In genomic region chr1:151281969-151282882, GRCh38 we compare ENCODE assay signal across 8 cellular contexts. TPM values are rescaled to one million over a fixed set of nuclear protein-coding genes. Genes with fewer than 3 reads are reported as not detected.
DNase-seq lines count a peak whose midpoint lies in the region; TF ChIP-seq lines count a peak whose summit lies in the region.

ZNF687 (plus strand) TSS chr1:151282299; CDS start chr1:151286292, 3,993 bp downstream.

- no peaks in the 10 kb centered on the region for H3K9me3 ChIP-seq in HAP-1
- no peaks in the 10 kb centered on the region for H3K9me3 ChIP-seq in MM.1S (replicated peaks; ENCODE audit: insufficient read depth, low read length)

- peaks cover 17% of the 10 kb centered on the region for H3K4me1 Mint-ChIP-seq in nephron
- H3K4me1 Mint-ChIP-seq in stimulated activated naive CD8-positive, alpha-beta T cell treated with anti-CD3 and anti-CD28 coated beads, Interleukin-15, Interleukin-2, amounts not matched to agents 100 ng/mL and 50 ng/mL, for 24 hours (ENCODE audit: low read depth): peaks cover 48% of the 10 kb centered on the region

- no peaks in the 10 kb centered on the region for H3K9me2 ChIP-seq in MM.1S (replicated peaks; ENCODE audit: insufficient read depth, low read length)

- H3K27me3 ChIP-seq in HAP-1 (ENCODE audit: low read depth) (no peaks in the 10 kb centered on the region), MM.1S (replicated peaks; ENCODE audit: insufficient read depth, low read length) (no peaks in the 10 kb centered on the region)

- H3K79me2 ChIP-seq in MM.1S (ENCODE audit: low read length): peaks cover 33% of the 10 kb centered on the region

- H3K27ac Mint-ChIP-seq in nephron: peak within 1 kb of the TSS; percentile 98 to 100 (median 99)
- H3K27ac Mint-ChIP-seq in stimulated activated naive CD8-positive, alpha-beta T cell treated with anti-CD3 and anti-CD28 coated beads, Interleukin-15, Interleukin-2, amounts not matched to agents 100 ng/mL and 50 ng/mL, for 24 hours: peak within 1 kb of the TSS; percentile 99

- peak within 1 kb of the TSS; percentile 98 for H3K4me2 ChIP-seq in MM.1S (ENCODE audit: low read depth, low read length)

- peaks cover 16% of the 10 kb centered on the region for H3K36me3 Mint-ChIP-seq in nephron (ENCODE audit: low read depth)
- peaks cover 8% of the 10 kb centered on the region for H3K36me3 Mint-ChIP-seq in stimulated activated naive CD8-positive, alpha-beta T cell treated with anti-CD3 and anti-CD28 coated beads, Interleukin-15, Interleukin-2, amounts not matched to agents 100 ng/mL and 50 ng/mL, for 24 hours (ENCODE audit: low read depth)

- no peak for TF ChIP-seq CTCF in MM.1S (IDR thresholded peaks at IDR 0.05; ENCODE audit: low read length)
- no peak for TF ChIP-seq CTCF in fibroblast of the aortic adventitia (IDR thresholded peaks at IDR 0.05; ENCODE audit: insufficient read depth, low read length)
- no peak for TF ChIP-seq CTCF in nephron (IDR thresholded peaks at IDR 0.05; ENCODE audit: unreplicated experiment in 3 of 3)

- peaks cover 19% of the 10 kb centered on the region for H3K36me3 ChIP-seq in HAP-1 (replicated peaks)
- H3K36me3 ChIP-seq in MM.1S (replicated peaks; ENCODE audit: insufficient read depth, low read length): no peaks in the 10 kb centered on the region

- H3F3A ChIP-seq in MM.1S (ENCODE audit: insufficient read depth, low read length): peaks cover 14% of the 10 kb centered on the region

- H3K4me1 ChIP-seq in HAP-1 (peaks cover 8% of the 10 kb centered on the region), MM.1S (ENCODE audit: low read length) (peaks cover 10% of the 10 kb centered on the region)

- H3K9me3 Mint-ChIP-seq in nephron: no peaks in the 10 kb centered on the region
- no peaks in the 10 kb centered on the region for H3K9me3 Mint-ChIP-seq in stimulated activated naive CD8-positive, alpha-beta T cell treated with anti-CD3 and anti-CD28 coated beads, Interleukin-15, Interleukin-2, amounts not matched to agents 100 ng/mL and 50 ng/mL, for 24 hours

- in situ Hi-C loops in G401 (cut with HindIII; ENCODE audit: low sequenced_read_pairs) (no loop called here), HAP-1 (cut with MboI; ENCODE audit: low sequenced_read_pairs) (no loop called here)

- H3K27me3 Mint-ChIP-seq in nephron (ENCODE audit: low read depth): no peaks in the 10 kb centered on the region
- H3K27me3 Mint-ChIP-seq in stimulated activated naive CD8-positive, alpha-beta T cell treated with anti-CD3 and anti-CD28 coated beads, Interleukin-15, Interleukin-2, amounts not matched to agents 100 ng/mL and 50 ng/mL, for 24 hours: no peaks in the 10 kb centered on the region

- peak; percentile 100 for DNase-seq in G401 (ENCODE audit: low spot score)
- peak; percentile 99 to 100 for DNase-seq in HAP-1 (ENCODE audit: low spot score in 2 of 2)
- DNase-seq in MM.1S: peak; percentile 100
- peak; percentile 100 for DNase-seq in SIG-M5 (lab: John Stamatoyannopoulos, UW)
- peak; percentile 94 for DNase-seq in activated gamma-delta T cell (lab: John Stamatoyannopoulos, UW)
- peak; percentile 100 for DNase-seq in fibroblast of the aortic adventitia (ENCODE audit: low read depth)

- peak within 1 kb of the TSS; percentile 87 for H2AFZ ChIP-seq in MM.1S (ENCODE audit: low read length)

- peak within 1 kb of the TSS; percentile 98 to 99 (median 98) for H3K4me3 Mint-ChIP-seq in nephron
- H3K4me3 Mint-ChIP-seq in stimulated activated naive CD8-positive, alpha-beta T cell treated with anti-CD3 and anti-CD28 coated beads, Interleukin-15, Interleukin-2, amounts not matched to agents 100 ng/mL and 50 ng/mL, for 24 hours: peak within 1 kb of the TSS; percentile 97

- peak within 1 kb of the TSS; percentile 83 for H3K27ac ChIP-seq in MM.1S (ENCODE audit: low read length)

- peak within 1 kb of the TSS; percentile 93 for H3K4me3 ChIP-seq in HAP-1
- H3K4me3 ChIP-seq in MM.1S (ENCODE audit: low read length): peak within 1 kb of the TSS; percentile 96
- H3K4me3 ChIP-seq in fibroblast of the aortic adventitia (ENCODE audit: low read depth, low read length): peak within 1 kb of the TSS; percentile 99

- no peaks in the 10 kb centered on the region for H4K20me1 ChIP-seq in MM.1S (ENCODE audit: insufficient read depth, low read length)

- peak within 1 kb of the TSS; percentile 89 for H3K9ac ChIP-seq in MM.1S (ENCODE audit: low read length)

RNA-seq across cellular contexts. Expression of gene ZNF687, which starts in this region (rescaled TPM):
- 14.6 and 20.3 TPM in 2 replicates for total RNA-seq in G401 (2014; rRNA removed; shearing (Covaris generic))
- total RNA-seq in fibroblast of the aortic adventitia (ENCODE audit: low replicate concordance): 7.0 and 14.2 TPM in 2 replicates

Comparison
In these comparisons a context has a peak if more than half of its experiments do, and no peak if none do; other contexts are left out.
1. Peak in every context shown above with its lines: DNase-seq, H3K4me3 ChIP-seq and H3K27ac ChIP-seq.